ENCODE assay signal across 8 cellular contexts in the genomic region with DNA sequence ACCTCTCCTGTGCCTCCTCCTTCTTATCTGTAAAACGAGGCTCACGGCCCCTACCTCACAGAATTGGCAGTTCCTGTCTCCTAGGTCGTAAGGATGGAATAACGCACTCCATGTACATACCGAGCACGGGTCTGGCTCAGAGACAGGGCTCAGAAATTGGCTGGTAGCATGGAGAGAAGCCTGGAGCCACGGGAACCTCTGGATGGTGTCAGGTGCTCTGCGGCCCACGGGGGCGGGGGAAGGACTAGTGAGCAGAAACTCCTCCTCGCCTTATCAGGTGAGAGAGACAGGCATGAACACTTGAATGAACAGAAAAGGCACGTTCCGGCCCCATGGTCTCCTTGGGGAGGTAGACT. TPM values are rescaled to one million over a fixed set of nuclear protein-coding genes. Genes with fewer than 3 reads are reported as not detected.
DNase-seq lines count a peak whose midpoint lies in the region; ATAC-seq and TF ChIP-seq lines count a peak whose summit lies in the region.

No MANE protein-coding gene starts in this region.

- no peaks in the 10 kb centered on the region for H3K9me3 ChIP-seq in uterus

- H3K27ac ChIP-seq in uterus, result peak overlapping the region; percentile 32 to 61

- POLR2A ChIA-PET in AG04449 (lab: Yijun Ruan, JAX), result interaction anchor here (0.8 kb wide), 1 partner anchor 358 kb away, joined by 3 read pairs; no protein-coding TSS in a partner anchor

- H3K9me3 Mint-ChIP-seq in memory B cell, result no peaks in the 10 kb centered on the region

- H3K36me3 Mint-ChIP-seq in memory B cell, result no peaks in the 10 kb centered on the region

- no peak overlapping the region for H3K27ac Mint-ChIP-seq in memory B cell

- TF ChIP-seq CTCF in AG04449 (IDR thresholded peaks at IDR 0.05; ENCODE audit: insufficient read depth, low read length, missing control alignments) (no peak), uterus (IDR thresholded peaks at IDR 0.05) (no peak)

- no peak for DNase-seq in AG04449 (ENCODE audit: low read depth, low spot score)
- peak; percentile 27 for DNase-seq in NCI-H2029 treated with DMSO at 0.1 percent for 48 hours (lab: John Stamatoyannopoulos, UW)
- peak; percentile 43 for DNase-seq in cerebellum (ENCODE audit: low spot score)
- no peak for DNase-seq in memory B cell (ENCODE audit: low spot score in 2 of 2)
- no peak for DNase-seq in uterus
- DNase-seq in SIG-M5 treated with dmso at 0.1 percent for 504 hours (lab: John Stamatoyannopoulos, UW; ENCODE audit: unreplicated experiment), result no peak
- DNase-seq in NAMALWA (ENCODE audit: low spot score), result no peak

- peaks cover 9% of the 10 kb centered on the region for H3K4me1 Mint-ChIP-seq in memory B cell

- H3K27me3 ChIP-seq in uterus, result no peaks in the 10 kb centered on the region

- ATAC-seq in GM19395 (IDR thresholded peaks at IDR 0.05; ENCODE audit: unreplicated experiment) (peak; percentile 31), memory B cell (ENCODE audit: low read depth) (peak; percentile 31)

- peak overlapping the region; percentile 82 for H3K4me3 Mint-ChIP-seq in memory B cell

- CTCF ChIA-PET in AG04449 (lab: Yijun Ruan, JAX), result interaction anchor here (0.6 to 6.8 kb wide), 62 partner anchors 8 to 1266 kb away, joined by 3 to 402 read pairs (median 4); a partner anchor contains a TSS

- H3K4me1 ChIP-seq in uterus, result no peaks in the 10 kb centered on the region

- H3K4me3 ChIP-seq in AG04449 (ENCODE audit: low read depth, low read length) (peak overlapping the region; percentile 48), uterus (peak overlapping the region; percentile 35 to 39)

- intact Hi-C loops in uterus (cut with DNase I; ENCODE audit: low total_unique reads), result loop anchor here (5.0 kb wide), 1 partner anchor 351 kb away; no protein-coding TSS in a partner anchor

- no peaks in the 10 kb centered on the region for H3K36me3 ChIP-seq in uterus

- H3K27me3 Mint-ChIP-seq in memory B cell, result peaks cover 8% of the 10 kb centered on the region

- no peak for TF ChIP-seq POLR2A in uterus (IDR thresholded peaks at IDR 0.05)

RNA-seq across cellular contexts. Expression of a gene that starts 15.4 kb away (rescaled TPM):
- total RNA-seq in cerebellum (0.36 TPM), uterus (under 1 TPM in 1 of 4 donors, not detected in 3; 0.21 TPM)

Comparison
In these comparisons a context has a peak if more than half of its experiments do, and no peak if none do; other contexts are left out.
1. DNase-seq: peak in NCI-H2029 treated with DMSO at 0.1 percent for 48 hours (single experiment) and cerebellum (single experiment); none in AG04449 (single experiment), memory B cell (0 of 2), uterus (0 of 2), SIG-M5 treated with dmso at 0.1 percent for 504 hours (single experiment) and NAMALWA (single experiment).